8 cellular contexts compared by ENCODE assay signal in the genomic region with DNA sequence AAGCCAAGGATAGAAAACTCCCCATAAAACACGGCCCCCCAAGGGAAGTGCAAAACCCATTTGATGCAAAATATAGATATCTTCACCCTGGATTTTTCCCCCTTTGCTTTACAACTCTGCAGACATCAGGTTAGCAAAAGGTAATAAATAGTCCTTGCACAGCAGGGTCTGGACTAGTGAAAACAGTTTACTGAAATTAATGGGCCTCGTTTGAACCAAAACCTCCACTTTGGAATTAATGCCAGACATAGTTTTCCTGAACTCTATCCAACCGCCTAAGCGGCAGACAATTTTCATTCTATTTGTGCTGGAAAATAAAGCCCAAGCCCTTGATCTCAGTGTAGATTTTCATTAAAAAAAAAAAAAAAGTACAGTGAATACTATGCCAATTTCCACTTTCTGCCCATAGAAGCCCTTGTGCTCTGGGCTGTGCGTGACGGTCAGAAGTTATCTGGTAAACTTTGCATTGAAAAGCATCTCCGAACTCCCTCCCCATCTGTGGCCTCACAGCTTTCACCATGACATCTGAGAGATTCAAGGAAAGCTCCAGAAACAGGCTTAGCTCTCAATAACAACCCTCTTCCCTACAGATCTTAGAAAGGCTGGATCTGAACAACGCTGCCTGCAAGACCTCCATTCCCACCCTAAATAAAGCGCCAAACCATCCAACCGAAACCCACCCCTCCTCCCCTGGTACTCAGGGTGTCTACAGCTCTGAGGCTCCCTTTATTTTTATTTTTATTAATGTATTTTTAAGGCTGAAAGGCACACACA. TPM values are rescaled to one million over a fixed set of nuclear protein-coding genes. Genes with fewer than 3 reads are reported as not detected.
DNase-seq lines count a peak whose midpoint lies in the region; ATAC-seq and TF ChIP-seq lines count a peak whose summit lies in the region.

No MANE protein-coding gene starts in this region.

- intact Hi-C loops in left ventricle myocardium inferior (cut with micrococcal nuclease) (no loop called here), left cardiac atrium (cut with DNase I) (loop anchor here in 1 of 2 donors (5.0 kb wide), 1 partner anchor 82 kb away; no protein-coding TSS in a partner anchor), left lung (cut with DNase I) (loop anchor here in 1 of 2 donors (10.0 kb wide), 1 partner anchor 125 kb away; no protein-coding TSS in a partner anchor), tibial artery (cut with DNase I; ENCODE audit: low total_unique reads) (loop anchor here (5.0 kb wide), 1 partner anchor 82 kb away; no protein-coding TSS in a partner anchor)

- H3K27me3 ChIP-seq in left ventricle myocardium inferior (ENCODE audit: low read depth) (no peaks in the 10 kb centered on the region), left lung (no peaks in the 10 kb centered on the region), tibial artery (no peaks in the 10 kb centered on the region)

- in situ Hi-C loops in astrocyte of the cerebellum (cut with HindIII; ENCODE audit: low sequenced_read_pairs), result loop anchor here (10.0 kb wide), 1 partner anchor 85 kb away; no protein-coding TSS in a partner anchor

- no peak for DNase-seq in left ventricle myocardium inferior
- no peak for DNase-seq in left cardiac atrium
- peak; percentile 51 for DNase-seq in NCI-H1105 (lab: John Stamatoyannopoulos, UW)
- peak; percentile 78 for DNase-seq in astrocyte of the cerebellum (ENCODE audit: low read depth)
- no peak for DNase-seq in left lung
- peak in 1 of 2 donors; percentile 31 for DNase-seq in tibial artery
- no peak for DNase-seq in ureter (ENCODE audit: low spot score)
- no peak for DNase-seq in activated CD4-positive, CD25-positive, alpha-beta regulatory T cell treated with anti-CD3 and anti-CD28 coated beads, Interleukin-2, amount 50 U/mL, for 72 hours

- H3K36me3 ChIP-seq in left ventricle myocardium inferior, result no peaks in the 10 kb centered on the region
- H3K36me3 ChIP-seq in left lung, result no peaks in the 10 kb centered on the region
- no peaks in the 10 kb centered on the region for H3K36me3 ChIP-seq in tibial artery

- H3K9me3 ChIP-seq in left ventricle myocardium inferior (replicated peaks) (no peaks in the 10 kb centered on the region), left lung (no peaks in the 10 kb centered on the region), tibial artery (no peaks in the 10 kb centered on the region)

- ATAC-seq in left cardiac atrium (no peak), left lung (peak; percentile 1)

- H3K4me1 ChIP-seq in left ventricle myocardium inferior (peaks cover 89% of the 10 kb centered on the region), left lung (peaks cover 72 to 98% of the 10 kb centered on the region in 2 donors), tibial artery (peaks cover 10 to 81% (median 73%) of the 10 kb centered on the region in 4 donors)

- H3K4me3 ChIP-seq in left ventricle myocardium inferior (peak overlapping the region; percentile 60), astrocyte of the cerebellum (ENCODE audit: low read depth, low read length) (peak overlapping the region; percentile 2), left lung (peak overlapping the region in 1 of 2 donors; percentile 20), tibial artery (peak overlapping the region; percentile 35 to 43)

- H3K27ac ChIP-seq in left ventricle myocardium inferior (replicated peaks), result peak overlapping the region; percentile 100
- peak overlapping the region; percentile 95 to 100 for H3K27ac ChIP-seq in left lung
- H3K27ac ChIP-seq in tibial artery, result peak overlapping the region; percentile 78 to 88

- TF ChIP-seq CTCF in left ventricle myocardium inferior (IDR thresholded peaks at IDR 0.05; ENCODE audit: borderline replicate concordance) (no peak), astrocyte of the cerebellum (IDR thresholded peaks at IDR 0.05; ENCODE audit: low read depth, low read length, missing control alignments) (no peak), left lung (IDR thresholded peaks at IDR 0.05) (no peak), tibial artery (IDR thresholded peaks at IDR 0.05) (no peak)

RNA-seq across cellular contexts. Expression of a gene that starts 11.0 kb away (rescaled TPM):
- total RNA-seq in left ventricle myocardium inferior (35.5 TPM), left cardiac atrium (10 to 100 TPM; 41.4 to 47.5 TPM), left lung (10 to 100 TPM; 45.9 to 46.3 TPM), ureter (77.2 TPM)

RNA-seq across cellular contexts. Expression of a gene that starts 58.6 kb away (rescaled TPM):
- 70.3 TPM for total RNA-seq in left ventricle myocardium inferior
- 10 to 100 TPM; 56.2 to 57.6 TPM for total RNA-seq in left cardiac atrium
- total RNA-seq in left lung, result 10 to 100 TPM; 18.6 to 19.8 TPM
- 39.5 TPM for total RNA-seq in ureter

Comparison
In these comparisons a context has a peak if more than half of its experiments do, and no peak if none do; other contexts are left out.
1. DNase-seq: peak in NCI-H1105 (single experiment) and astrocyte of the cerebellum (single experiment); none in left ventricle myocardium inferior (single experiment), left cardiac atrium (single experiment), left lung (0 of 2), ureter (single experiment) and activated CD4-positive, CD25-positive, alpha-beta regulatory T cell treated with anti-CD3 and anti-CD28 coated beads, Interleukin-2, amount 50 U/mL, for 72 hours (single experiment).
2. Peak in every context shown above with its lines, with median percentiles within 50 percentile points of each other: H3K27ac ChIP-seq.